ENCODE assay signal across 8 cellular contexts in genomic region chr6:36360241-36361054, GRCh38. TPM values are rescaled to one million over a fixed set of nuclear protein-coding genes. Genes with fewer than 3 reads are reported as not detected.
DNase-seq lines count a peak whose midpoint lies in the region; ATAC-seq and TF ChIP-seq lines count a peak whose summit lies in the region.

No MANE protein-coding gene starts in this region.

- H2AK9ac ChIP-seq in IMR-90 (replicated peaks; ENCODE audit: low read depth, low read length, poor library complexity) = peak overlapping the region; percentile 18

- no peaks in the 10 kb centered on the region for H3K36me3 ChIP-seq in IMR-90 (ENCODE audit: control insufficient read depth, insufficient read depth, low read length)
- H3K36me3 ChIP-seq in NT2/D1 (ENCODE audit: insufficient read depth, insufficient read length, low read length) = no peaks in the 10 kb centered on the region

- H3K9me3 Mint-ChIP-seq in endothelial cell (ENCODE audit: unreplicated experiment) = no peaks in the 10 kb centered on the region

- H3K79me1 ChIP-seq in IMR-90 (ENCODE audit: low read depth in 1 of 2, low read length in 2 of 2) = no peaks in the 10 kb centered on the region

- peaks cover 3% of the 10 kb centered on the region for H3K36me3 Mint-ChIP-seq in endothelial cell (ENCODE audit: low read depth, unreplicated experiment)

- dilution Hi-C loops in IMR-90 (cut with HindIII; ENCODE audit: low sequenced_read_pairs, unreplicated experiment) = no loop called here

- no peaks in the 10 kb centered on the region for H3K27me3 Mint-ChIP-seq in endothelial cell (ENCODE audit: unreplicated experiment)

- DNase-seq in GM12864 (ENCODE audit: low read depth) (no peak), IMR-90 (peak; percentile 66), NT2/D1 (ENCODE audit: low read depth, low spot score) (peak; percentile 42), endothelial cell (ENCODE audit: low spot score) (peak; percentile 80), mucosa of gallbladder (ENCODE audit: low spot score) (peak; percentile 82)
- DNase-seq in activated CD8-positive, alpha-beta memory T cell treated with anti-CD3 and anti-CD28 coated beads, Interleukin-2, amount 50 U/mL, for 1 hour (ENCODE audit: extremely low read depth) = peak; percentile 36
- peak; percentile 27 to 38 for DNase-seq in stimulated activated CD8-positive, alpha-beta memory T cell treated with anti-CD3 and anti-CD28 coated beads, Interleukin-7, amount 100 ng/mL, for 1 hour (ENCODE audit: low read depth in 2 of 2)

- no peak overlapping the region; the same call in 2 of the 3 replicates for H2BK15ac ChIP-seq in IMR-90 (ENCODE audit: low read depth, low read length)

- no peak overlapping the region for H3K56ac ChIP-seq in IMR-90 (ENCODE audit: extremely low read depth, insufficient read depth, low read length)

- H2AK5ac ChIP-seq in IMR-90 (ENCODE audit: low read depth, low read length) = no peak overlapping the region

- H3K27ac Mint-ChIP-seq in endothelial cell (ENCODE audit: unreplicated experiment) = no peak overlapping the region

- CTCF ChIA-PET in IMR-90 (lab: Yijun Ruan, JAX) = interaction anchor here (0.6 to 1.0 kb wide), 3 partner anchors 233 to 298 kb away, joined by 3 read pairs; no protein-coding TSS in a partner anchor

- H3K4me1 Mint-ChIP-seq in endothelial cell (ENCODE audit: unreplicated experiment) = peaks cover 8% of the 10 kb centered on the region

- in situ Hi-C loops in IMR-90 (cut with MboI; ENCODE audit: low sequenced_read_pairs) = no loop called here

- peaks cover 7% of the 10 kb centered on the region for H3K4me1 ChIP-seq in IMR-90 (ENCODE audit: control insufficient read depth, insufficient read depth, low read length)
- H3K4me1 ChIP-seq in NT2/D1 (ENCODE audit: insufficient read depth, insufficient read length) = no peaks in the 10 kb centered on the region

- peaks cover 8% of the 10 kb centered on the region for H3K27me3 ChIP-seq in IMR-90 (ENCODE audit: control insufficient read depth, insufficient read depth, low read length)
- H3K27me3 ChIP-seq in NT2/D1 (ENCODE audit: insufficient read depth, insufficient read length) = no peaks in the 10 kb centered on the region

- H3K9me3 ChIP-seq in IMR-90 (ENCODE audit: control insufficient read depth, insufficient read depth, low read length) (no peaks in the 10 kb centered on the region), NT2/D1 (ENCODE audit: insufficient read depth, low read length) (peaks cover 3% of the 10 kb centered on the region; the same call in 1 of the 2 replicates)

- H3K23ac ChIP-seq in IMR-90 (ENCODE audit: low read depth, low read length) = no peak overlapping the region

- WGBS in IMR-90 (ENCODE audit: extremely low coverage in 2 of 2, insufficient read length in 1 of 2), 2 experiments = 70% methylated on average over 1 of the region's 10 CpGs; no CpG with 5 or more reads in 1 of the 2 experiments

- no peak overlapping the region for H3K9ac ChIP-seq in IMR-90 (ENCODE audit: low read depth, low read length)
- no peak overlapping the region for H3K9ac ChIP-seq in NT2/D1 (ENCODE audit: insufficient read length, low read depth)

- H3K4me3 ChIP-seq in GM12864 (ENCODE audit: low read depth, low read length) (no peak overlapping the region), IMR-90 (ENCODE audit: insufficient read depth, low read depth, low read length) (no peak overlapping the region), NT2/D1 (ENCODE audit: insufficient read length, low read depth) (no peak overlapping the region)

- H4K5ac ChIP-seq in IMR-90 (ENCODE audit: low read depth, low read length) = no peak overlapping the region

- intact Hi-C loops in IMR-90 (cut with micrococcal nuclease) = loop anchor here (1.0 to 2.0 kb wide), 5 partner anchors 19 to 333 kb away; partner anchors contain the start of genes BRPF3 and MAPK14

- no peak overlapping the region for H2BK20ac ChIP-seq in IMR-90 (ENCODE audit: low read depth, low read length)

- H3K4me2 ChIP-seq in IMR-90 (ENCODE audit: low read depth, low read length) = no peak overlapping the region

- no peak overlapping the region for H3K4me3 Mint-ChIP-seq in endothelial cell (ENCODE audit: unreplicated experiment)

- ATAC-seq in IMR-90 (ENCODE audit: low read depth) = peak; percentile 99
- ATAC-seq in GM19023 (IDR thresholded peaks at IDR 0.05; ENCODE audit: unreplicated experiment) = no peak

- peak overlapping the region; percentile 31; the same call in 1 of the 2 replicates for H3K4ac ChIP-seq in IMR-90 (ENCODE audit: low read depth, low read length)

- peak overlapping the region in 1 of 2 experiments; percentile 72; a peak in 2 of 4 replicates for H4K8ac ChIP-seq in IMR-90 (ENCODE audit: low read depth in 2 of 2, low read length in 2 of 2)

- POLR2A ChIA-PET in IMR-90 (lab: Charles Lee; ENCODE audit: unreplicated experiment) = no interaction called here

- TF ChIP-seq RAD21 in IMR-90 (IDR thresholded peaks at IDR 0.05; ENCODE audit: low read length) = peak; percentile 93

- H3K14ac ChIP-seq in IMR-90 (replicated peaks; ENCODE audit: low read depth, low read length) = peak overlapping the region; percentile 8; the same call in 1 of the 2 replicates

- no peak for TF ChIP-seq POLR2A in IMR-90 (IDR thresholded peaks at IDR 0.05; ENCODE audit: low read depth, low read length)

- no peak overlapping the region for H2BK5ac ChIP-seq in IMR-90 (ENCODE audit: low read depth, low read length, poor library complexity, severe bottlenecking)

- H3K27ac ChIP-seq in IMR-90 (ENCODE audit: insufficient read depth, low read length) = no peak overlapping the region

- TF ChIP-seq CTCF in GM12864 (IDR thresholded peaks at IDR 0.05; ENCODE audit: low read depth, low read length, missing control alignments) = peak; percentile 89
- TF ChIP-seq CTCF in IMR-90 (conservative IDR thresholded peaks at IDR 0.05; ENCODE audit: low read depth, low read length) = peak; percentile 87
- peak; percentile 79 for TF ChIP-seq CTCF in endothelial cell (IDR thresholded peaks at IDR 0.05; ENCODE audit: unreplicated experiment)

- H3K18ac ChIP-seq in IMR-90 (ENCODE audit: low read depth, low read length) = no peak overlapping the region

- no TSS peak for BruUV-seq in IMR-90 (replicated peaks; lab: Mats Ljungman, UMichigan)

- no peaks in the 10 kb centered on the region for H4K20me1 ChIP-seq in IMR-90 (ENCODE audit: insufficient read depth, low read length)

- peak overlapping the region; percentile 90 for H2AFZ ChIP-seq in IMR-90 (replicated peaks; ENCODE audit: low read length, poor library complexity)

- H4K91ac ChIP-seq in IMR-90 (ENCODE audit: insufficient read depth, low read depth, low read length) = no peak overlapping the region; the same call in 1 of the 2 replicates

- H3K9me1 ChIP-seq in IMR-90 (ENCODE audit: insufficient read depth, low read length) = no peaks in the 10 kb centered on the region

- H2BK120ac ChIP-seq in IMR-90 (ENCODE audit: low read depth, low read length) = no peak overlapping the region

TF ChIP-seq in IMR-90, 13 proteins besides CTCF, POLR2A, EP300 and RAD21:
- TF ChIP-seq MAZ (IDR thresholded peaks at IDR 0.05; ENCODE audit: borderline replicate concordance, low read depth, low read length) (peak; percentile 58; the same call in 1 of the 2 replicates), BHLHE40 (IDR thresholded peaks at IDR 0.05; ENCODE audit: low read depth, low read length) (no peak), RFX5 (IDR thresholded peaks at IDR 0.05; ENCODE audit: low read depth, low read length) (no peak), MAFK (IDR thresholded peaks at IDR 0.05; ENCODE audit: low read depth, low read length) (no peak), ELK1 (IDR thresholded peaks at IDR 0.05; ENCODE audit: borderline replicate concordance, low read depth, low read length) (no peak), MXI1 (IDR thresholded peaks at IDR 0.05; ENCODE audit: borderline replicate concordance, low read depth, low read length) (no peak), CEBPB (IDR thresholded peaks at IDR 0.05; ENCODE audit: low read depth, low read length) (no peak), CHD1 (IDR thresholded peaks at IDR 0.05; ENCODE audit: low read depth, low read length) (no peak), NFE2L2 (IDR thresholded peaks at IDR 0.05; ENCODE audit: low read depth, low read length) (no peak), USF2 (IDR thresholded peaks at IDR 0.05; ENCODE audit: low read depth, low read length) (no peak), FOS (IDR thresholded peaks at IDR 0.05; ENCODE audit: low read depth, low read length) (no peak), RCOR1 (IDR thresholded peaks at IDR 0.05; ENCODE audit: insufficient replicate concordance, low read length) (no peak), SMC3 (IDR thresholded peaks at IDR 0.05; ENCODE audit: low read depth, low read length) (peak; percentile 82)

RNA-seq across cellular contexts. Expression of gene BNIP5, which starts 23.8 kb away (rescaled TPM):
- total RNA-seq in IMR-90 (2012; rRNA removed) = not detected in 2 replicates
- not detected in 2 replicates for polyA plus RNA-seq in IMR-90 (2012; rRNA removed)
- polyA plus RNA-seq in IMR-90 (2012; cell fraction: cytosol; rRNA removed) = not detected in 2 replicates
- polyA plus RNA-seq in IMR-90 (2012; cell fraction: nucleus; rRNA removed; ENCODE audit: low replicate concordance) = not detected in 2 replicates
- not detected for total RNA-seq in endothelial cell (ENCODE audit: unreplicated experiment)
- total RNA-seq in mucosa of gallbladder = 7.4 TPM

RNA-seq across cellular contexts. Expression of gene ETV7, which starts 27.0 kb away (rescaled TPM):
- total RNA-seq in IMR-90 (2012; rRNA removed) = under 0.01 and 0.18 TPM in 2 replicates
- 0.17 and 0.19 TPM in 2 replicates for polyA plus RNA-seq in IMR-90 (2012; rRNA removed)
- polyA plus RNA-seq in IMR-90 (2012; cell fraction: cytosol; rRNA removed) = 0.14 and 0.22 TPM in 2 replicates
- 0.16 and 0.19 TPM in 2 replicates for polyA plus RNA-seq in IMR-90 (2012; cell fraction: nucleus; rRNA removed; ENCODE audit: low replicate concordance)
- not detected for total RNA-seq in endothelial cell (ENCODE audit: unreplicated experiment)
- total RNA-seq in mucosa of gallbladder = 2.5 TPM
